ENCODE assay signal across 1 cellular context in genomic region chr4:168601899-168602298, GRCh38.
TF ChIP-seq lines count a peak whose summit lies in the region.

No MANE protein-coding gene starts in this region.

TF ChIP-seq in A549, 52 proteins besides CTCF, POLR2A, EP300 and RAD21 (continued from another document):
- TF ChIP-seq, protein P1, sequence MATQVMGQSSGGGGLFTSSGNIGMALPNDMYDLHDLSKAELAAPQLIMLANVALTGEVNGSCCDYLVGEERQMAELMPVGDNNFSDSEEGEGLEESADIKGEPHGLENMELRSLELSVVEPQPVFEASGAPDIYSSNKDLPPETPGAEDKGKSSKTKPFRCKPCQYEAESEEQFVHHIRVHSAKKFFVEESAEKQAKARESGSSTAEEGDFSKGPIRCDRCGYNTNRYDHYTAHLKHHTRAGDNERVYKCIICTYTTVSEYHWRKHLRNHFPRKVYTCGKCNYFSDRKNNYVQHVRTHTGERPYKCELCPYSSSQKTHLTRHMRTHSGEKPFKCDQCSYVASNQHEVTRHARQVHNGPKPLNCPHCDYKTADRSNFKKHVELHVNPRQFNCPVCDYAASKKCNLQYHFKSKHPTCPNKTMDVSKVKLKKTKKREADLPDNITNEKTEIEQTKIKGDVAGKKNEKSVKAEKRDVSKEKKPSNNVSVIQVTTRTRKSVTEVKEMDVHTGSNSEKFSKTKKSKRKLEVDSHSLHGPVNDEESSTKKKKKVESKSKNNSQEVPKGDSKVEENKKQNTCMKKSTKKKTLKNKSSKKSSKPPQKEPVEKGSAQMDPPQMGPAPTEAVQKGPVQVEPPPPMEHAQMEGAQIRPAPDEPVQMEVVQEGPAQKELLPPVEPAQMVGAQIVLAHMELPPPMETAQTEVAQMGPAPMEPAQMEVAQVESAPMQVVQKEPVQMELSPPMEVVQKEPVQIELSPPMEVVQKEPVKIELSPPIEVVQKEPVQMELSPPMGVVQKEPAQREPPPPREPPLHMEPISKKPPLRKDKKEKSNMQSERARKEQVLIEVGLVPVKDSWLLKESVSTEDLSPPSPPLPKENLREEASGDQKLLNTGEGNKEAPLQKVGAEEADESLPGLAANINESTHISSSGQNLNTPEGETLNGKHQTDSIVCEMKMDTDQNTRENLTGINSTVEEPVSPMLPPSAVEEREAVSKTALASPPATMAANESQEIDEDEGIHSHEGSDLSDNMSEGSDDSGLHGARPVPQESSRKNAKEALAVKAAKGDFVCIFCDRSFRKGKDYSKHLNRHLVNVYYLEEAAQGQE (IDR thresholded peaks at IDR 0.05): no peak
- TF ChIP-seq KDM1A (IDR thresholded peaks at IDR 0.05; ENCODE audit: low read depth): no peak
